8 cellular contexts compared by ENCODE assay signal in the genomic region with DNA sequence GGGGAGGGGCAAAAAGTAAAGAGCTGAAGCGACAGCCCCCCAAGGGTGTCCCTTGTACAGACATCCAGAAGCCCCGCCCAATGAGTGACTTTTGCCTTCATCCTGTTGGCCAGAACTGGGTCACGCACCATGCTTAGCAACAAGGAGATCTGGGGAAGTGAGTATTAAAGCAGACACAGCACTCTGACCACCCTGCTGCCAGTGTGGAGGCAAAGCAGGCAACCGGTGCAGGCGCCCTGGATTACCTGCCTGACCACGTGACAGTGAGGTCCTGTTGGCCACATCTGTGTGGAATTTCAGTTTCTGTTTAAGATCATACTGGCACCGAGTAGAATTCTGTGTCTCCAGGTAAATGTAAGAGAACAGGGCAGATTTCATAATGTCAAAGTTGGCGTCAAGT. TPM values are rescaled to one million over a fixed set of nuclear protein-coding genes. Genes with fewer than 3 reads are reported as not detected.
DNase-seq lines count a peak whose midpoint lies in the region; ATAC-seq and TF ChIP-seq lines count a peak whose summit lies in the region.
"Had no signal": no experiment of that assay in that cellular context is flagged by ENCODE, and none has a peak within 500 bp of the region (broad histone marks: within the 10 kb centered on the region; RNA-seq: fewer than 3 reads in every experiment).

No MANE protein-coding gene starts in this region.

- H3K27me3 Mint-ChIP-seq in endodermal cell (ENCODE audit: insufficient read depth) = peaks cover 22% of the 10 kb centered on the region

- peak overlapping the region; percentile 89 for H2AFZ ChIP-seq in HCT116 (ENCODE audit: low read depth, low read length, poor library complexity, severe bottlenecking)

- H3K9me3 Mint-ChIP-seq in endodermal cell = peaks cover 16% of the 10 kb centered on the region

- peak; percentile 42 for TF ChIP-seq POLR2A in HCT116 (IDR thresholded peaks at IDR 0.05; ENCODE audit: borderline replicate concordance, extremely low read depth, insufficient read depth, insufficient read length)

- peak; percentile 77 for DNase-seq in HCT116 (ENCODE audit: low read depth, low spot score)
- DNase-seq in MV-4-11 (lab: John Stamatoyannopoulos, UW) = peak; percentile 91
- peak; percentile 91 for DNase-seq in endodermal cell
- DNase-seq in sciatic nerve (ENCODE audit: low spot score) = no peak
- no peak for DNase-seq in EL
- no peak for DNase-seq in activated gamma-delta T cell (lab: John Stamatoyannopoulos, UW)

- peak overlapping the region; percentile 20 for H3K9ac ChIP-seq in HCT116 (ENCODE audit: low read length)
- H3K9ac ChIP-seq in endodermal cell (ENCODE audit: extremely low read depth, low read length, poor library complexity, severe bottlenecking) = no peak overlapping the region

- H3K36me3 ChIP-seq in HCT116 (ENCODE audit: control insufficient read depth in 1 of 2, insufficient read depth in 2 of 2, low read length in 2 of 2) (no peaks in the 10 kb centered on the region), endodermal cell (ENCODE audit: control insufficient read depth, insufficient read depth, low read length) (no peaks in the 10 kb centered on the region)

- no TSS peak for BruUV-seq in HCT116 (replicated peaks; lab: Mats Ljungman, UMichigan)

- no peak for TF ChIP-seq CTCF in HCT116 (IDR thresholded peaks at IDR 0.05 in 2 of 3, conservative IDR thresholded peaks at IDR 0.05 in 1 of 3; ENCODE audit: borderline replicate concordance in 1 of 3, insufficient read depth in 1 of 3, low read depth in 2 of 3, low read length in 2 of 3)
- TF ChIP-seq CTCF in endodermal cell (conservative IDR thresholded peaks at IDR 0.05) = peak; percentile 36

- H4K20me1 ChIP-seq in HCT116 (ENCODE audit: insufficient read depth) = no peaks in the 10 kb centered on the region

- intact Hi-C loops in HCT116 (cut with micrococcal nuclease) = no loop called here
- intact Hi-C loops in sciatic nerve (cut with DNase I) = no loop called here

- H3K27me3 ChIP-seq in HCT116 (ENCODE audit: insufficient read depth, low read length) (no peaks in the 10 kb centered on the region), endodermal cell (ENCODE audit: control insufficient read depth, insufficient read depth, low read length, poor library complexity, severe bottlenecking) (peaks cover 27% of the 10 kb centered on the region)

- no peaks in the 10 kb centered on the region for H3K9me3 ChIP-seq in HCT116 (ENCODE audit: control insufficient read depth in 1 of 2, insufficient read depth in 1 of 2, low read depth in 1 of 2, low read length in 2 of 2)
- H3K9me3 ChIP-seq in endodermal cell (ENCODE audit: control insufficient read depth, low read length) = peaks cover 18% of the 10 kb centered on the region

- CTCF ChIA-PET in HCT116 (lab: Charles Lee) = no interaction called here

- H3K4me1 ChIP-seq in HCT116 (ENCODE audit: control insufficient read depth in 1 of 2, insufficient read depth in 2 of 2, low read length in 2 of 2) (peaks cover 4 to 13% of the 10 kb centered on the region in 2 experiments; a peak in 3 of 4 replicates), endodermal cell (ENCODE audit: control insufficient read depth, insufficient read depth, low read length) (no peaks in the 10 kb centered on the region)

- H3K36me3 Mint-ChIP-seq in endodermal cell (ENCODE audit: low read depth) = no peaks in the 10 kb centered on the region

- H3K4me3 Mint-ChIP-seq in endodermal cell = peak overlapping the region; percentile 15

- TF ChIP-seq RAD21 in HCT116 (IDR thresholded peaks at IDR 0.05; ENCODE audit: low read depth) = no peak

- no peaks in the 10 kb centered on the region for H3K79me2 ChIP-seq in HCT116 (ENCODE audit: insufficient read depth, low read length)

- no peaks in the 10 kb centered on the region for H3K9me2 ChIP-seq in HCT116 (ENCODE audit: insufficient read depth)

- H3K4me1 Mint-ChIP-seq in endodermal cell = peaks cover 7% of the 10 kb centered on the region

- POLR2A ChIA-PET in HCT116 (lab: Charles Lee) = no interaction called here

- WGBS in endodermal cell (ENCODE audit: insufficient coverage in 1 of 2, insufficient read length in 1 of 2), 2 experiments = 48 to 57% methylated on average over 5 to 8 of the region's 8 CpGs

- RAD21 ChIA-PET in HCT116 (lab: Charles Lee; ENCODE audit: low non-redundant PET in 1 of 2, low total read pairs in 2 of 2, uncharacterized antibody in 2 of 2, unreplicated experiment in 2 of 2) = no interaction called here

- H3K4me3 ChIP-seq in HCT116 (replicated peaks in 1 of 2; ENCODE audit: low read depth in 1 of 2, low read length in 2 of 2) (peak overlapping the region; percentile 22 to 34), endodermal cell (ENCODE audit: low read length) (no peak overlapping the region)

- H3K27ac Mint-ChIP-seq in endodermal cell = peak overlapping the region; percentile 28

- ATAC-seq in GM18868 (IDR thresholded peaks at IDR 0.05; ENCODE audit: unreplicated experiment) (peak; percentile 98), HCT116 (peak; percentile 99), sciatic nerve (peak; percentile 46)
- ATAC-seq: Panc1 had no signal

- H3K4me2 ChIP-seq in HCT116 (ENCODE audit: low read length) = peak overlapping the region; percentile 68

- H3K27ac ChIP-seq in HCT116 (ENCODE audit: low read depth, low read length) (peak overlapping the region; percentile 30; the same call in 1 of the 2 replicates), endodermal cell (ENCODE audit: low read depth, low read length) (no peak overlapping the region)

TF ChIP-seq in HCT116, 20 proteins besides CTCF, POLR2A, EP300 and RAD21 (continues in another document):
- TF ChIP-seq FOSL1 (IDR thresholded peaks at IDR 0.05; ENCODE audit: low read depth) (no peak), TCF7L2 (IDR thresholded peaks at IDR 0.05; ENCODE audit: borderline replicate concordance, extremely low read depth, insufficient read depth, insufficient read length) (no peak), SRF (IDR thresholded peaks at IDR 0.05; ENCODE audit: low read depth) (peak; percentile 35; the same call in 1 of the 2 replicates), CEBPB (IDR thresholded peaks at IDR 0.05; ENCODE audit: low read depth) (no peak), SIN3A (IDR thresholded peaks at IDR 0.05; ENCODE audit: low read depth) (no peak), JUND (IDR thresholded peaks at IDR 0.05) (no peak), POLR2AphosphoS5 (IDR thresholded peaks at IDR 0.05; ENCODE audit: low read depth, low read length) (peak; percentile 73), ELF1 (IDR thresholded peaks at IDR 0.05; ENCODE audit: borderline replicate concordance, low read depth) (no peak), ZNF274 (IDR thresholded peaks at IDR 0.05; ENCODE audit: low read depth, low read length) (no peak), YY1 (IDR thresholded peaks at IDR 0.05; ENCODE audit: extremely low read depth, insufficient replicate concordance, low read depth, low read length) (no peak), EZH2 (IDR thresholded peaks at IDR 0.05) (no peak), ZFX (IDR thresholded peaks at IDR 0.05) (no peak), SP1 (IDR thresholded peaks at IDR 0.05; ENCODE audit: low read depth) (peak; percentile 33; the same call in 1 of the 2 replicates)
- TF ChIP-seq, protein P1, sequence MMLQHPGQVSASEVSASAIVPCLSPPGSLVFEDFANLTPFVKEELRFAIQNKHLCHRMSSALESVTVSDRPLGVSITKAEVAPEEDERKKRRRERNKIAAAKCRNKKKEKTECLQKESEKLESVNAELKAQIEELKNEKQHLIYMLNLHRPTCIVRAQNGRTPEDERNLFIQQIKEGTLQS (IDR thresholded peaks at IDR 0.05) = no peak
- TF ChIP-seq, protein P2, sequence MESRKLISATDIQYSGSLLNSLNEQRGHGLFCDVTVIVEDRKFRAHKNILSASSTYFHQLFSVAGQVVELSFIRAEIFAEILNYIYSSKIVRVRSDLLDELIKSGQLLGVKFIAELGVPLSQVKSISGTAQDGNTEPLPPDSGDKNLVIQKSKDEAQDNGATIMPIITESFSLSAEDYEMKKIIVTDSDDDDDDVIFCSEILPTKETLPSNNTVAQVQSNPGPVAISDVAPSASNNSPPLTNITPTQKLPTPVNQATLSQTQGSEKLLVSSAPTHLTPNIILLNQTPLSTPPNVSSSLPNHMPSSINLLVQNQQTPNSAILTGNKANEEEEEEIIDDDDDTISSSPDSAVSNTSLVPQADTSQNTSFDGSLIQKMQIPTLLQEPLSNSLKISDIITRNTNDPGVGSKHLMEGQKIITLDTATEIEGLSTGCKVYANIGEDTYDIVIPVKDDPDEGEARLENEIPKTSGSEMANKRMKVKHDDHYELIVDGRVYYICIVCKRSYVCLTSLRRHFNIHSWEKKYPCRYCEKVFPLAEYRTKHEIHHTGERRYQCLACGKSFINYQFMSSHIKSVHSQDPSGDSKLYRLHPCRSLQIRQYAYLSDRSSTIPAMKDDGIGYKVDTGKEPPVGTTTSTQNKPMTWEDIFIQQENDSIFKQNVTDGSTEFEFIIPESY (IDR thresholded peaks at IDR 0.05; ENCODE audit: extremely low read depth, insufficient replicate concordance, low read length) = no peak
- TF ChIP-seq, protein P3, sequence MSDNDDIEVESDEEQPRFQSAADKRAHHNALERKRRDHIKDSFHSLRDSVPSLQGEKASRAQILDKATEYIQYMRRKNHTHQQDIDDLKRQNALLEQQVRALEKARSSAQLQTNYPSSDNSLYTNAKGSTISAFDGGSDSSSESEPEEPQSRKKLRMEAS (IDR thresholded peaks at IDR 0.05) = peak; percentile 71

RNA-seq across cellular contexts. Expression of a gene that starts 21.6 kb away (rescaled TPM):
- 31.8 TPM for total RNA-seq in HCT116 (2021; ENCODE audit: unreplicated experiment)
- polyA plus RNA-seq in HCT116 (2012) = 39.0 and 41.5 TPM in 2 replicates
- 10 to 100 TPM; 41.7 to 45.9 TPM for total RNA-seq in endodermal cell
- 51.8 TPM for polyA plus RNA-seq in endodermal cell (2013, experiment 1 of 2)
- polyA plus RNA-seq in endodermal cell (2013, experiment 2 of 2) = 45.1 TPM
- total RNA-seq in sciatic nerve = 62.8 TPM

Comparison
In these comparisons a context has a peak if more than half of its experiments do, and no peak if none do; other contexts are left out.
1. ATAC-seq: peak in every context shown above with its lines; median percentile 99 in HCT116; 98 in GM18868; 46 in sciatic nerve.
2. DNase-seq: peak in HCT116 (single experiment), MV-4-11 (single experiment) and endodermal cell (single experiment); none in sciatic nerve (single experiment), EL (single experiment) and activated gamma-delta T cell (single experiment).